Comparison of ENCODE assay signal across 11 cellular contexts in genomic region chr4:171940656-171941055, GRCh38.
"Had no signal": no experiment of that assay in that cellular context is flagged by ENCODE, and none has a peak within 500 bp of the region (broad histone marks: within the 10 kb centered on the region; RNA-seq: fewer than 3 reads in every experiment).

No MANE protein-coding gene starts in this region.

- H3K9me3 ChIP-seq: HAP-1 had no signal

- H3K36me3 ChIP-seq: HAP-1 had no signal

- H3K4me2 ChIP-seq: GM23338 had no signal

- H3K27ac ChIP-seq: GM23248 had no signal

- ATAC-seq: GM23338, HCT116 had no signal

- FAIRE-seq: H1, H54 had no signal

- DNase-seq: GM23248, GOT3, H7, H9, HCEC 1CT, HFFc6 had no signal

- H3K4me3 ChIP-seq: GM23248, GM23338, HAP-1 had no signal

- H3K4me1 ChIP-seq: HAP-1 had no signal

- H3K27ac Mint-ChIP-seq: GM23338, H9, HFFc6 had no signal

- H3K9me3 Mint-ChIP-seq: GM23338, H9 had no signal

- H3K4me3 Mint-ChIP-seq: GM23338, H9, HFFc6 had no signal
